ENCODE assay signal across 25 cellular contexts in the genomic region with DNA sequence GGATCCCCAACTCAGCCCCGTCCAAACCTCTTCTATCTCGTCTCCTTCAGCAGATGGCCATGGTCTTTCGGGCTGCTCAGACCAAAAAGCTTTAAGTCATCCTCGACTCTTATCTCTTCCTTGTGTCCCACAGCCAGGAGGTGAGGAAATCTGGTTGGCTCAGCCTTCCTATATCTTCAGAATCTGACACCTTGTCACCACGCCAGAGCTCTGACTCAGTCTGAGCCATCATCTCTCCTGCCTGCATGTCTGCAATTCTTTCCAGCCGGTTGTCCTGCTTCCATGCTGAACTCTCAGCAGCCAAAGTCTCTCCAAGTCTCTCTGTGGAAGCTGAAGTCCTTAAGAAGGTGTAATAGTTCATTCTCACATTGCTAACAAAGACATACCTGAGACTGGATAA.
DNase-seq lines count a peak whose midpoint lies in the region; ATAC-seq, FAIRE-seq and TF ChIP-seq lines count a peak whose summit lies in the region.
"Had no signal": no experiment of that assay in that cellular context is flagged by ENCODE, and none has a peak within 500 bp of the region (broad histone marks: within the 10 kb centered on the region; RNA-seq: fewer than 3 reads in every experiment).

No MANE protein-coding gene starts in this region.

- POLR2A ChIA-PET in PC-3 (lab: Charles Lee; ENCODE audit: unreplicated experiment), result no interaction called here

- FAIRE-seq in bronchial epithelial cell (lab: Jason Lieb, UNC), result no peak

- no peak for ATAC-seq in PC-3
- no peak for ATAC-seq in GM18909 (IDR thresholded peaks at IDR 0.05; ENCODE audit: poor library complexity, unreplicated experiment)
- no peak for ATAC-seq in HG03342 (IDR thresholded peaks at IDR 0.05; ENCODE audit: unreplicated experiment)
- no peak for ATAC-seq in GM21360 (IDR thresholded peaks at IDR 0.05; ENCODE audit: unreplicated experiment)
- ATAC-seq: effector memory CD8-positive, alpha-beta T cell; gastrocnemius medialis; stimulated activated effector memory CD8-positive, alpha-beta T cell treated with anti-CD3 and anti-CD28 coated beads, Interleukin-12 subunit alpha, Interleukin-12 subunit beta, amount 100 ng/mL, for 72 hours had no signal

- H3K36me3 ChIP-seq in PC-3 (ENCODE audit: low read depth, low read length) (no peaks in the 10 kb centered on the region), bronchial epithelial cell (ENCODE audit: control insufficient read depth, insufficient read depth, low read length) (no peaks in the 10 kb centered on the region)
- H3K36me3 ChIP-seq: gastrocnemius medialis, tibial nerve, WERI-Rb-1 had no signal

- H3K9me2 ChIP-seq in PC-3 (replicated peaks; ENCODE audit: low read length), result no peaks in the 10 kb centered on the region

- no peaks in the 10 kb centered on the region for H3F3A ChIP-seq in PC-3 (ENCODE audit: low read length, unreplicated experiment)

- H3K9me3 ChIP-seq in PC-3 (ENCODE audit: low read length), result peaks cover 20% of the 10 kb centered on the region
- H3K9me3 ChIP-seq: gastrocnemius medialis, tibial nerve had no signal

- no peak overlapping the region for H3K27ac ChIP-seq in PC-3 (ENCODE audit: low read length)
- H3K27ac ChIP-seq: gastrocnemius medialis, tibial nerve, WERI-Rb-1 had no signal

- TF ChIP-seq CTCF in PC-3 (conservative IDR thresholded peaks at IDR 0.05; ENCODE audit: low read depth, low read length) (no peak), bronchial epithelial cell (IDR thresholded peaks at IDR 0.05; ENCODE audit: insufficient read depth, low read length, severe bottlenecking) (no peak)

- no peaks in the 10 kb centered on the region for H3K79me2 ChIP-seq in PC-3 (ENCODE audit: low read length)

- DNase-seq in H4 (ENCODE audit: low spot score), result peak; percentile 44
- peak; percentile 37 for DNase-seq in PC-3
- DNase-seq in bronchial epithelial cell (ENCODE audit: low read depth), result peak; percentile 5
- DNase-seq in kidney tubule cell (ENCODE audit: low spot score), result peak; percentile 57
- DNase-seq: activated CD4-positive, alpha-beta T cell treated with anti-CD3 and anti-CD28 coated beads, Interleukin-2, amount 10 ng/mL, durations not matched to agents 24 days and 14 days; activated CD8-positive, alpha-beta memory T cell treated with anti-CD3 and anti-CD28 coated beads for 24 hours; amygdala; caudate nucleus; DMS153; effector memory CD8-positive, alpha-beta T cell; erythroblast; gastrocnemius medialis; kidney glomerular epithelial cell; NCI-H1092; NCI-H187 treated with DMSO at 0.1 percent for 48 hours; NCI-H2171; NCI-H524; SIG-M5; WERI-Rb-1 had no signal

- intact Hi-C loops in PC-3 (cut with micrococcal nuclease), result no loop called here

- no peak overlapping the region for H3K9ac ChIP-seq in PC-3 (ENCODE audit: low read length)

- no TSS peak for BruUV-seq in PC-3 (replicated peaks; lab: Mats Ljungman, UMichigan)

- H2AFZ ChIP-seq in PC-3 (ENCODE audit: low read length), result no peak overlapping the region

- CTCF ChIA-PET in PC-3 (lab: Charles Lee), result no interaction called here

- H3K4me1 ChIP-seq in PC-3 (ENCODE audit: insufficient read depth, low read length), result no peaks in the 10 kb centered on the region
- H3K4me1 ChIP-seq: gastrocnemius medialis, tibial nerve had no signal

- H3K27me3 ChIP-seq in PC-3 (ENCODE audit: low read length), result no peaks in the 10 kb centered on the region
- no peaks in the 10 kb centered on the region for H3K27me3 ChIP-seq in bronchial epithelial cell (ENCODE audit: control insufficient read depth, insufficient read depth, low read length)
- H3K27me3 ChIP-seq: gastrocnemius medialis, tibial nerve had no signal

- H3K4me3 ChIP-seq in PC-3 (ENCODE audit: low read length) (no peak overlapping the region), bronchial epithelial cell (ENCODE audit: low read depth, low read length) (no peak overlapping the region)
- H3K4me3 ChIP-seq: gastrocnemius medialis, lung, tibial nerve had no signal

- no peaks in the 10 kb centered on the region for H4K20me1 ChIP-seq in PC-3 (ENCODE audit: low read length)

- H3K4me2 ChIP-seq in PC-3 (ENCODE audit: low read length), result no peak overlapping the region

Comparison
In these comparisons a context has a peak if more than half of its experiments do, and no peak if none do; other contexts are left out.
1. DNase-seq: peak in every context shown above with its lines; median percentile 57 in kidney tubule cell; 44 in H4; 37 in PC-3; 5 in bronchial epithelial cell.